In genomic region chr7:137934176-137934826, GRCh38 we compare ENCODE assay signal across 1 cellular context.
A peak's percentile ranks its signal among the peaks of the same experiment; 100 is the strongest.
TF ChIP-seq lines count a peak whose summit lies in the region.

No MANE protein-coding gene starts in this region.

TF ChIP-seq in K562, 482 proteins besides CTCF, POLR2A, EP300 and RAD21 (continued from another document and continues in another):
- TF ChIP-seq HMGXB4 (CRISPR knock-in tag; IDR thresholded peaks at IDR 0.05) (no peak), ZNF766 (CRISPR knock-in tag; conservative IDR thresholded peaks at IDR 0.05) (peak; percentile 57), KLF10 (CRISPR knock-in tag; IDR thresholded peaks at IDR 0.05) (no peak), NR2F6 (CRISPR knock-in tag; IDR thresholded peaks at IDR 0.05) (0 out of 2 replicates have a peak, but pooled peaks have one; percentile 52), FOXA3 (CRISPR knock-in tag; conservative IDR thresholded peaks at IDR 0.05 in 1 of 2, IDR thresholded peaks at IDR 0.05 in 1 of 2) (no peak), ID3 (CRISPR knock-in tag; IDR thresholded peaks at IDR 0.05) (no peak), ID3 (tag; IDR thresholded peaks at IDR 0.05) (no peak), RBM15 (IDR thresholded peaks at IDR 0.05; ENCODE audit: insufficient read depth, low read length) (no peak), SMAD3 (CRISPR knock-in tag; conservative IDR thresholded peaks at IDR 0.05) (no peak), MAZ (CRISPR knock-in tag; conservative IDR thresholded peaks at IDR 0.05 in 1 of 2, IDR thresholded peaks at IDR 0.05 in 1 of 2) (no peak; a peak in 1 of 4 replicates), KAT2B (IDR thresholded peaks at IDR 0.05; ENCODE audit: low read depth, low read length) (no peak), TCFL5 (CRISPR knock-in tag; conservative IDR thresholded peaks at IDR 0.05) (no peak), GATAD2B (IDR thresholded peaks at IDR 0.05; ENCODE audit: borderline replicate concordance) (no peak), ZBTB34 (CRISPR knock-in tag; IDR thresholded peaks at IDR 0.05) (no peak), JUNB (CRISPR knock-in tag; conservative IDR thresholded peaks at IDR 0.05) (no peak), ESRRA (IDR thresholded peaks at IDR 0.05; ENCODE audit: borderline replicate concordance, low read depth) (no peak), TAF15 (IDR thresholded peaks at IDR 0.05; ENCODE audit: low read depth, low read length) (no peak), ZZZ3 (IDR thresholded peaks at IDR 0.05) (no peak), ZBTB5 (IDR thresholded peaks at IDR 0.05) (no peak), RBM39 (optimal IDR thresholded peaks at IDR 0.05; ENCODE audit: low read depth, low read length) (no peak), TAF7 (tag; IDR thresholded peaks at IDR 0.05) (no peak), CHD1 (IDR thresholded peaks at IDR 0.05; ENCODE audit: low read length) (no peak), ZNF696 (CRISPR knock-in tag; conservative IDR thresholded peaks at IDR 0.05) (no peak), NFXL1 (CRISPR knock-in tag; IDR thresholded peaks at IDR 0.05) (no peak), CHD7 (IDR thresholded peaks at IDR 0.05; ENCODE audit: low read depth, low read length) (no peak), PRMT5 (CRISPR knock-in tag; IDR thresholded peaks at IDR 0.05) (no peak), DNMT1 (IDR thresholded peaks at IDR 0.05) (no peak), STAT5A (IDR thresholded peaks at IDR 0.05; ENCODE audit: borderline replicate concordance, low read length) (no peak), ILK (tag; IDR thresholded peaks at IDR 0.05; ENCODE audit: borderline replicate concordance, low read depth) (no peak), ZNF165 (CRISPR knock-in tag; IDR thresholded peaks at IDR 0.05; ENCODE audit: borderline replicate concordance) (0 out of 2 replicates have a peak, but pooled peaks have one; percentile 15), HDGF (IDR thresholded peaks at IDR 0.05) (0 out of 2 replicates have a peak, but pooled peaks have one; percentile 22), ETV5 (CRISPR knock-in tag; IDR thresholded peaks at IDR 0.05; ENCODE audit: low read depth) (no peak), RBM17 (IDR thresholded peaks at IDR 0.05; ENCODE audit: borderline replicate concordance, low read depth, low read length) (no peak), DACH1 (IDR thresholded peaks at IDR 0.05; ENCODE audit: partially characterized antibody) (no peak), ARHGAP35 (IDR thresholded peaks at IDR 0.05; ENCODE audit: partially characterized antibody) (no peak), KDM5B (IDR thresholded peaks at IDR 0.05; ENCODE audit: insufficient replicate concordance, low read depth, low read length) (no peak), OTX1 (CRISPR knock-in tag; IDR thresholded peaks at IDR 0.05) (0 out of 2 replicates have a peak, but pooled peaks have one; percentile 55), SIN3A (IDR thresholded peaks at IDR 0.05; ENCODE audit: borderline replicate concordance in 2 of 2, control insufficient read depth in 1 of 2, low read depth in 2 of 2, low read length in 2 of 2) (no peak), ZC3H4 (CRISPR knock-in tag; IDR thresholded peaks at IDR 0.05; ENCODE audit: borderline replicate concordance) (no peak)
- TF ChIP-seq, protein P1, sequence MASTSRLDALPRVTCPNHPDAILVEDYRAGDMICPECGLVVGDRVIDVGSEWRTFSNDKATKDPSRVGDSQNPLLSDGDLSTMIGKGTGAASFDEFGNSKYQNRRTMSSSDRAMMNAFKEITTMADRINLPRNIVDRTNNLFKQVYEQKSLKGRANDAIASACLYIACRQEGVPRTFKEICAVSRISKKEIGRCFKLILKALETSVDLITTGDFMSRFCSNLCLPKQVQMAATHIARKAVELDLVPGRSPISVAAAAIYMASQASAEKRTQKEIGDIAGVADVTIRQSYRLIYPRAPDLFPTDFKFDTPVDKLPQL (IDR thresholded peaks at IDR 0.05; ENCODE audit: extremely low read depth, insufficient read length) = no peak
- TF ChIP-seq, protein P2, sequence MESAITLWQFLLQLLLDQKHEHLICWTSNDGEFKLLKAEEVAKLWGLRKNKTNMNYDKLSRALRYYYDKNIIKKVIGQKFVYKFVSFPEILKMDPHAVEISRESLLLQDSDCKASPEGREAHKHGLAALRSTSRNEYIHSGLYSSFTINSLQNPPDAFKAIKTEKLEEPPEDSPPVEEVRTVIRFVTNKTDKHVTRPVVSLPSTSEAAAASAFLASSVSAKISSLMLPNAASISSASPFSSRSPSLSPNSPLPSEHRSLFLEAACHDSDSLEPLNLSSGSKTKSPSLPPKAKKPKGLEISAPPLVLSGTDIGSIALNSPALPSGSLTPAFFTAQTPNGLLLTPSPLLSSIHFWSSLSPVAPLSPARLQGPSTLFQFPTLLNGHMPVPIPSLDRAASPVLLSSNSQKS (CRISPR knock-in tag; IDR thresholded peaks at IDR 0.05) = no peak
- TF ChIP-seq, protein P3, sequence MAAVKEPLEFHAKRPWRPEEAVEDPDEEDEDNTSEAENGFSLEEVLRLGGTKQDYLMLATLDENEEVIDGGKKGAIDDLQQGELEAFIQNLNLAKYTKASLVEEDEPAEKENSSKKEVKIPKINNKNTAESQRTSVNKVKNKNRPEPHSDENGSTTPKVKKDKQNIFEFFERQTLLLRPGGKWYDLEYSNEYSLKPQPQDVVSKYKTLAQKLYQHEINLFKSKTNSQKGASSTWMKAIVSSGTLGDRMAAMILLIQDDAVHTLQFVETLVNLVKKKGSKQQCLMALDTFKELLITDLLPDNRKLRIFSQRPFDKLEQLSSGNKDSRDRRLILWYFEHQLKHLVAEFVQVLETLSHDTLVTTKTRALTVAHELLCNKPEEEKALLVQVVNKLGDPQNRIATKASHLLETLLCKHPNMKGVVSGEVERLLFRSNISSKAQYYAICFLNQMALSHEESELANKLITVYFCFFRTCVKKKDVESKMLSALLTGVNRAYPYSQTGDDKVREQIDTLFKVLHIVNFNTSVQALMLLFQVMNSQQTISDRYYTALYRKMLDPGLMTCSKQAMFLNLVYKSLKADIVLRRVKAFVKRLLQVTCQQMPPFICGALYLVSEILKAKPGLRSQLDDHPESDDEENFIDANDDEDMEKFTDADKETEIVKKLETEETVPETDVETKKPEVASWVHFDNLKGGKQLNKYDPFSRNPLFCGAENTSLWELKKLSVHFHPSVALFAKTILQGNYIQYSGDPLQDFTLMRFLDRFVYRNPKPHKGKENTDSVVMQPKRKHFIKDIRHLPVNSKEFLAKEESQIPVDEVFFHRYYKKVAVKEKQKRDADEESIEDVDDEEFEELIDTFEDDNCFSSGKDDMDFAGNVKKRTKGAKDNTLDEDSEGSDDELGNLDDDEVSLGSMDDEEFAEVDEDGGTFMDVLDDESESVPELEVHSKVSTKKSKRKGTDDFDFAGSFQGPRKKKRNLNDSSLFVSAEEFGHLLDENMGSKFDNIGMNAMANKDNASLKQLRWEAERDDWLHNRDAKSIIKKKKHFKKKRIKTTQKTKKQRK (IDR thresholded peaks at IDR 0.05; ENCODE audit: borderline replicate concordance, low read depth, low read length) = no peak
